In genomic region chrX:130158311-130158710, GRCh38 we compare ENCODE assay signal across 1 cellular context.
TF ChIP-seq lines count a peak whose summit lies in the region.

No MANE protein-coding gene starts in this region.

TF ChIP-seq in GM12878, 131 proteins besides CTCF, POLR2A, EP300 and RAD21:
- TF ChIP-seq ATF3 (IDR thresholded peaks at IDR 0.05; ENCODE audit: borderline replicate concordance, extremely low read depth, low read depth, low read length) (no peak), HDAC2 (IDR thresholded peaks at IDR 0.05) (no peak), CBX5 (IDR thresholded peaks at IDR 0.05; ENCODE audit: low read depth) (no peak), JUNB (IDR thresholded peaks at IDR 0.05) (no peak), CEBPZ (IDR thresholded peaks at IDR 0.05; ENCODE audit: low read depth, low read length) (no peak)
